8 cellular contexts compared by ENCODE assay signal in genomic region chr11:8080674-8081590, GRCh38. TPM values are rescaled to one million over a fixed set of nuclear protein-coding genes. Genes with fewer than 3 reads are reported as not detected.
DNase-seq lines count a peak whose midpoint lies in the region; ATAC-seq, FAIRE-seq and TF ChIP-seq lines count a peak whose summit lies in the region.

A gene with protein sequence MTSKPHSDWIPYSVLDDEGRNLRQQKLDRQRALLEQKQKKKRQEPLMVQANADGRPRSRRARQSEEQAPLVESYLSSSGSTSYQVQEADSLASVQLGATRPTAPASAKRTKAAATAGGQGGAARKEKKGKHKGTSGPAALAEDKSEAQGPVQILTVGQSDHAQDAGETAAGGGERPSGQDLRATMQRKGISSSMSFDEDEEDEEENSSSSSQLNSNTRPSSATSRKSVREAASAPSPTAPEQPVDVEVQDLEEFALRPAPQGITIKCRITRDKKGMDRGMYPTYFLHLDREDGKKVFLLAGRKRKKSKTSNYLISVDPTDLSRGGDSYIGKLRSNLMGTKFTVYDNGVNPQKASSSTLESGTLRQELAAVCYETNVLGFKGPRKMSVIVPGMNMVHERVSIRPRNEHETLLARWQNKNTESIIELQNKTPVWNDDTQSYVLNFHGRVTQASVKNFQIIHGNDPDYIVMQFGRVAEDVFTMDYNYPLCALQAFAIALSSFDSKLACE (plus strand): TSS chr11:8081211. CDS start chr11:8081511, 300 bp downstream.

- peaks cover 38% of the 10 kb centered on the region for H3K27me3 Mint-ChIP-seq in activated naive CD8-positive, alpha-beta T cell
- peaks cover 34% of the 10 kb centered on the region for H3K27me3 Mint-ChIP-seq in progenitor cell of endocrine pancreas

- FAIRE-seq in H54 (lab: Jason Lieb, UNC) = no peak

- H3K36me3 Mint-ChIP-seq in activated naive CD8-positive, alpha-beta T cell = no peaks in the 10 kb centered on the region
- no peaks in the 10 kb centered on the region for H3K36me3 Mint-ChIP-seq in progenitor cell of endocrine pancreas (ENCODE audit: insufficient read depth)

- DNase-seq in 8988T (peak; percentile 90), H54 (ENCODE audit: insufficient read length, low spot score) (no peak), left cardiac atrium (peak; percentile 41), progenitor cell of endocrine pancreas (ENCODE audit: low spot score, unreplicated experiment) (peak; percentile 22), NOMO-1 (lab: John Stamatoyannopoulos, UW; ENCODE audit: unreplicated experiment in 2 of 2) (no peak)

- H3K4me3 Mint-ChIP-seq in activated naive CD8-positive, alpha-beta T cell = peak within 1 kb of the TSS; percentile 80
- peak within 1 kb of the TSS; percentile 75 for H3K4me3 Mint-ChIP-seq in progenitor cell of endocrine pancreas (ENCODE audit: low read depth)

- TF ChIP-seq CTCF in progenitor cell of endocrine pancreas (IDR thresholded peaks at IDR 0.05; ENCODE audit: unreplicated experiment) = no peak

- H3K4me1 Mint-ChIP-seq in activated naive CD8-positive, alpha-beta T cell (ENCODE audit: low read depth) = peaks cover 7% of the 10 kb centered on the region
- peaks cover 9% of the 10 kb centered on the region for H3K4me1 Mint-ChIP-seq in progenitor cell of endocrine pancreas (ENCODE audit: low read depth)

- peak; percentile 57; the same call in 1 of the 2 replicates for TF ChIP-seq POLR2A in H54 (IDR thresholded peaks at IDR 0.05; ENCODE audit: low read depth, low read length)

- intact Hi-C loops in left cardiac atrium (cut with DNase I) = no loop called here

- peak; percentile 66 to 72 for ATAC-seq in left cardiac atrium
- no peak for ATAC-seq in GM18511 (IDR thresholded peaks at IDR 0.05; ENCODE audit: unreplicated experiment)
- ATAC-seq in HG03280 (IDR thresholded peaks at IDR 0.05; ENCODE audit: unreplicated experiment) = no peak

- no peaks in the 10 kb centered on the region for H3K9me3 Mint-ChIP-seq in activated naive CD8-positive, alpha-beta T cell (ENCODE audit: low read depth)
- H3K9me3 Mint-ChIP-seq in progenitor cell of endocrine pancreas (ENCODE audit: low read depth) = no peaks in the 10 kb centered on the region

- H3K27ac Mint-ChIP-seq in activated naive CD8-positive, alpha-beta T cell = no peak within 1 kb of the TSS
- peak within 1 kb of the TSS; percentile 42 for H3K27ac Mint-ChIP-seq in progenitor cell of endocrine pancreas

RNA-seq across cellular contexts. Expression of the gene that starts here (rescaled TPM):
- total RNA-seq in left cardiac atrium (10 to 100 TPM; 11.6 to 13.1 TPM), progenitor cell of endocrine pancreas (14.9 and 16.3 TPM in 2 replicates)

Comparison
In these comparisons a context has a peak if more than half of its experiments do, and no peak if none do; other contexts are left out.
1. DNase-seq: peak in 8988T (single experiment), left cardiac atrium (single experiment) and progenitor cell of endocrine pancreas (single experiment); none in H54 (single experiment) and NOMO-1 (0 of 2).
2. ATAC-seq: peak in left cardiac atrium (2 of 2); none in GM18511 (single experiment) and HG03280 (single experiment).